ENCODE assay signal across 9 cellular contexts in genomic region chr4:23934915-23935314, GRCh38. TPM values are rescaled to one million over a fixed set of nuclear protein-coding genes. Genes with fewer than 3 reads are reported as not detected.
DNase-seq lines count a peak whose midpoint lies in the region; ATAC-seq, FAIRE-seq and TF ChIP-seq lines count a peak whose summit lies in the region.
"Had no signal": no experiment of that assay in that cellular context is flagged by ENCODE, and none has a peak within 500 bp of the region (broad histone marks: within the 10 kb centered on the region; RNA-seq: fewer than 3 reads in every experiment).

No MANE protein-coding gene starts in this region.

- no peaks in the 10 kb centered on the region for H3K9me3 Mint-ChIP-seq in astrocyte (ENCODE audit: unreplicated experiment)

- TF ChIP-seq POLR2A in H54 (IDR thresholded peaks at IDR 0.05; ENCODE audit: low read depth, low read length) (no peak), erythroblast (IDR thresholded peaks at IDR 0.05; ENCODE audit: low read length) (no peak), GM12891 (IDR thresholded peaks at IDR 0.05; ENCODE audit: low read depth, low read length) (no peak)

- H4K20me1 ChIP-seq in astrocyte (ENCODE audit: insufficient read depth, low read length) (no peaks in the 10 kb centered on the region), smooth muscle cell (ENCODE audit: low read depth) (no peaks in the 10 kb centered on the region)

- no peaks in the 10 kb centered on the region for H3K36me3 Mint-ChIP-seq in astrocyte (ENCODE audit: low read depth, unreplicated experiment)

- H2AFZ ChIP-seq in astrocyte (ENCODE audit: low read depth, low read length) (no peak overlapping the region), smooth muscle cell (ENCODE audit: low read depth) (no peak overlapping the region)

- no peaks in the 10 kb centered on the region for H3K36me3 ChIP-seq in astrocyte (ENCODE audit: insufficient read depth, low read length)
- no peaks in the 10 kb centered on the region for H3K36me3 ChIP-seq in right atrium auricular region
- no peaks in the 10 kb centered on the region for H3K36me3 ChIP-seq in smooth muscle cell (ENCODE audit: low read depth)

- H3K4me1 ChIP-seq in astrocyte (ENCODE audit: insufficient read depth, low read length) (peaks cover 15% of the 10 kb centered on the region), right atrium auricular region (peaks cover 0 to 30% of the 10 kb centered on the region in 2 donors), smooth muscle cell (ENCODE audit: low read depth) (peaks cover 2% of the 10 kb centered on the region)

- peak overlapping the region; percentile 48 for H3K4me2 ChIP-seq in astrocyte (ENCODE audit: low read length)
- H3K4me2 ChIP-seq in smooth muscle cell = peak overlapping the region; percentile 9

- H3K27me3 ChIP-seq in astrocyte (ENCODE audit: insufficient read depth, low read length) (no peaks in the 10 kb centered on the region), right atrium auricular region (no peaks in the 10 kb centered on the region), smooth muscle cell (ENCODE audit: low read depth) (no peaks in the 10 kb centered on the region)

- ATAC-seq in HG03442 (IDR thresholded peaks at IDR 0.05; ENCODE audit: unreplicated experiment) = no peak

- H3K9me3 ChIP-seq in astrocyte (ENCODE audit: insufficient read depth, low read depth, low read length) (no peaks in the 10 kb centered on the region), right atrium auricular region (no peaks in the 10 kb centered on the region), smooth muscle cell (replicated peaks; ENCODE audit: low read depth) (no peaks in the 10 kb centered on the region)

- H3K79me2 ChIP-seq in astrocyte (ENCODE audit: insufficient read depth, low read length) (no peaks in the 10 kb centered on the region), smooth muscle cell (ENCODE audit: low read depth) (no peaks in the 10 kb centered on the region)

- H3K9ac ChIP-seq in astrocyte (ENCODE audit: low read length) = no peak overlapping the region
- H3K9ac ChIP-seq in smooth muscle cell (ENCODE audit: low read depth) = no peak overlapping the region

- no peaks in the 10 kb centered on the region for H3F3A ChIP-seq in smooth muscle cell (ENCODE audit: low read depth)

- H3K27ac Mint-ChIP-seq in astrocyte (ENCODE audit: unreplicated experiment) = peak overlapping the region; percentile 37

- peak; percentile 94 for FAIRE-seq in H54 (lab: Jason Lieb, UNC)
- peak; percentile 95 for FAIRE-seq in astrocyte (lab: Jason Lieb, UNC)
- FAIRE-seq in GM12891 (lab: Jason Lieb, UNC) = no peak
- FAIRE-seq: islet of Langerhans had no signal

- no peak for TF ChIP-seq CTCF in astrocyte (IDR thresholded peaks at IDR 0.05; ENCODE audit: insufficient read depth, low read depth, low read length)
- TF ChIP-seq CTCF in right atrium auricular region (IDR thresholded peaks at IDR 0.05) = no peak
- no peak for TF ChIP-seq CTCF in smooth muscle cell (IDR thresholded peaks at IDR 0.05; ENCODE audit: borderline replicate concordance, insufficient read depth, poor library complexity, severe bottlenecking)

- H3K4me3 ChIP-seq in astrocyte (ENCODE audit: insufficient read depth, low read depth, low read length) (no peak overlapping the region), right atrium auricular region (no peak overlapping the region), smooth muscle cell (no peak overlapping the region)

- H3K27ac ChIP-seq in astrocyte (ENCODE audit: low read depth, low read length) (no peak overlapping the region), right atrium auricular region (peak overlapping the region; percentile 77 to 86), smooth muscle cell (ENCODE audit: low read depth) (no peak overlapping the region)

- peaks cover 14% of the 10 kb centered on the region for H3K4me1 Mint-ChIP-seq in astrocyte (ENCODE audit: low read depth, unreplicated experiment)

- 10% methylated on average over 3 of the region's 3 CpGs for WGBS in smooth muscle cell (ENCODE audit: low lambda C conversion rate)

- peak; percentile 45 for DNase-seq in H54 (ENCODE audit: insufficient read length, low spot score)
- peak; percentile 91 for DNase-seq in astrocyte (ENCODE audit: low read depth)
- DNase-seq in right atrium auricular region (ENCODE audit: low spot score) = peak; percentile 69
- DNase-seq in smooth muscle cell (lab: John Stamatoyannopoulos, UW; ENCODE audit: unreplicated experiment) = peak; percentile 5
- no peak for DNase-seq in erythroblast (lab: John Stamatoyannopoulos, UW)
- no peak for DNase-seq in SIG-M5 (lab: John Stamatoyannopoulos, UW)
- DNase-seq in GM12891 (ENCODE audit: insufficient read length, low spot score) = no peak

- H3K27me3 Mint-ChIP-seq in astrocyte (ENCODE audit: low read depth, unreplicated experiment) = no peaks in the 10 kb centered on the region

- H3K4me3 Mint-ChIP-seq in astrocyte (ENCODE audit: unreplicated experiment) = no peak overlapping the region

TF ChIP-seq in GM12891, 5 proteins besides CTCF, POLR2A, EP300 and RAD21:
- no peak for TF ChIP-seq PAX5 (IDR thresholded peaks at IDR 0.05; ENCODE audit: insufficient read depth, low read length, severe bottlenecking)
- no peak for TF ChIP-seq POU2F2 (IDR thresholded peaks at IDR 0.05; ENCODE audit: low read depth, low read length)
- TF ChIP-seq TAF1 (IDR thresholded peaks at IDR 0.05; ENCODE audit: low read depth, low read length) = no peak
- no peak for TF ChIP-seq POLR2AphosphoS5 (IDR thresholded peaks at IDR 0.05; ENCODE audit: low read depth, low read length)

RNA-seq across cellular contexts. Expression of gene PPARGC1A, which starts 45.1 kb away (rescaled TPM):
- total RNA-seq in astrocyte = 0.48 and 0.53 TPM in 2 replicates
- total RNA-seq in right atrium auricular region = 10 to 100 TPM; 41.6 to 72.3 TPM
- total RNA-seq in smooth muscle cell = 1.8 and 2.8 TPM in 2 replicates
- polyA plus RNA-seq in smooth muscle cell = 0.25 and 0.30 TPM in 2 replicates
- polyA plus RNA-seq in GM12891 (2012; ENCODE audit: low read depth, missing spikeins) = not detected

Comparison
In these comparisons a context has a peak if more than half of its experiments do, and no peak if none do; other contexts are left out.
1. DNase-seq: peak in H54 (single experiment), astrocyte (single experiment), right atrium auricular region (single experiment) and smooth muscle cell (single experiment); none in erythroblast (0 of 2), SIG-M5 (single experiment) and GM12891 (single experiment).
2. H3K27ac ChIP-seq: peak in right atrium auricular region (2 of 2); none in astrocyte (single experiment) and smooth muscle cell (single experiment).
3. RNA of gene PPARGC1A, which starts 45.1 kb away (total RNA-seq): 41.6 to 72.3 TPM in right atrium auricular region; 1.8 to 2.8 TPM in smooth muscle cell and 0.48 to 0.53 TPM in astrocyte; every median in the first group is over 10 times any median in the second.